ENCODE assay signal across 19 cellular contexts in the genomic region with DNA sequence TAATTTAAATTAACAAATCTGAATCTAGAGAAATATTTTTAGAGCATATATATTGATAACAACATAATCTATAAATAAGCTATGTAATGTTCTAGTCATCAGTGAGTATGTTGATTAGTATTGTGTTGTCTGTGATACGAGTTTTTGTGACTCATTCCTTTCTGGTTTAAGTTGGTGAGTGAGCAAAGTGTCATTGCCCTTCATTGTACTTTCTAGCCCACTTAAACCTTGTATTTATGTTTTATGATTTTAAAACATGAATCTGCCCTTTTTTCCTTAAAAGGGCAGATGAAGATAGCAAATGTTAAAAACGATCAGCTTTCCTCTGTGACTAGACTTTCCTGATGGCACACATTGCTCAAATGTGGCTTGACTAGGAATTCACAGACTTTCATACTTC. TPM values are rescaled to one million over a fixed set of nuclear protein-coding genes. Genes with fewer than 3 reads are reported as not detected.
DNase-seq lines count a peak whose midpoint lies in the region; ATAC-seq, FAIRE-seq and TF ChIP-seq lines count a peak whose summit lies in the region.
"Had no signal": no experiment of that assay in that cellular context is flagged by ENCODE, and none has a peak within 500 bp of the region (broad histone marks: within the 10 kb centered on the region; RNA-seq: fewer than 3 reads in every experiment).

No MANE protein-coding gene starts in this region.

- no peaks in the 10 kb centered on the region for H3K36me3 ChIP-seq in adrenal gland (replicated peaks in 1 of 2)

- ATAC-seq in foreskin keratinocyte = peak; percentile 74
- ATAC-seq in HG03159 (IDR thresholded peaks at IDR 0.05; ENCODE audit: unreplicated experiment) = no peak
- no peak for ATAC-seq in HG02642 (IDR thresholded peaks at IDR 0.05; ENCODE audit: poor library complexity, unreplicated experiment)

- H3K4me3 ChIP-seq in adrenal gland = no peak overlapping the region
- H3K4me3 ChIP-seq: testis had no signal

- peaks cover 20 to 39% of the 10 kb centered on the region in 2 donors for H3K4me1 ChIP-seq in adrenal gland (replicated peaks in 1 of 2)
- peaks cover 6% of the 10 kb centered on the region for H3K4me1 ChIP-seq in foreskin keratinocyte
- H3K4me1 ChIP-seq: parathyroid adenoma had no signal

- no peaks in the 10 kb centered on the region for H3K27me3 ChIP-seq in adrenal gland
- no peaks in the 10 kb centered on the region for H3K27me3 ChIP-seq in foreskin keratinocyte
- H3K27me3 ChIP-seq: testis had no signal

- WGBS in adrenal gland, 4 donors = 40 to 52% (median 43%) methylated on average over 2 of the region's 2 CpGs

- peak; percentile 41 for DNase-seq in AG08395 (ENCODE audit: low spot score)
- peak; percentile 9 for DNase-seq in H54 (ENCODE audit: insufficient read length, low spot score)
- DNase-seq in adrenal gland = no peak
- peak; percentile 46 to 58 for DNase-seq in foreskin keratinocyte
- no peak for DNase-seq in kidney glomerular epithelial cell (lab: John Stamatoyannopoulos, UW)
- DNase-seq in germinal center (ENCODE audit: low spot score) = no peak
- DNase-seq: activated CD4-positive, alpha-beta T cell treated with anti-CD3 and anti-CD28 coated beads for 4 hours; activated T-cell treated with anti-CD3 and anti-CD28 coated beads, Interleukin-2, amount 50 U/mL, for 1 hour; anterior cingulate cortex; DMS153; effector memory CD4-positive, alpha-beta T cell; glutamatergic neuron; NCI-H2029 treated with DMSO at 0.1 percent for 48 hours; NCI-H774; T-helper 2 cell; testis had no signal

- peak; percentile 60 for FAIRE-seq in H54 (lab: Jason Lieb, UNC)

- H3K27ac ChIP-seq in adrenal gland (peak overlapping the region in 4 of 5 donors; percentile 9 to 71 (median 58)), foreskin keratinocyte (no peak overlapping the region)
- H3K27ac ChIP-seq: parathyroid adenoma had no signal

- no peaks in the 10 kb centered on the region for H3K9me3 ChIP-seq in adrenal gland (replicated peaks in 1 of 3)
- H3K9me3 ChIP-seq: testis had no signal

- intact Hi-C loops in adrenal gland (cut with DNase I) = no loop called here

- no peak for TF ChIP-seq POLR2A in H54 (IDR thresholded peaks at IDR 0.05; ENCODE audit: low read depth, low read length)
- no peak for TF ChIP-seq POLR2A in adrenal gland (IDR thresholded peaks at IDR 0.05)

- TF ChIP-seq CTCF in adrenal gland (IDR thresholded peaks at IDR 0.05) (no peak), foreskin keratinocyte (conservative IDR thresholded peaks at IDR 0.05) (no peak)

RNA-seq across cellular contexts. Expression of gene MACO1, which starts 38.5 kb away (rescaled TPM):
- total RNA-seq in adrenal gland = 10 to 100 TPM; 25.2 to 48.4 (median 29.6) TPM
- polyA plus RNA-seq in adrenal gland = 10 to 100 TPM; 15.1 to 45.4 (median 20.7) TPM
- 12.6 and 15.9 TPM in 2 replicates for total RNA-seq in foreskin keratinocyte
- polyA plus RNA-seq in foreskin keratinocyte = 7.8 and 7.9 TPM in 2 replicates

RNA-seq across cellular contexts. Expression of gene RHCE, which starts 48.6 kb away (rescaled TPM):
- total RNA-seq in adrenal gland = 1 to 10 TPM in 3 of 8 donors, under 1 TPM in 1, not detected in 4; 0.61 to 4.0 (median 1.2) TPM
- polyA plus RNA-seq in adrenal gland = under 1 TPM in 2 of 3 donors, not detected in 1; 0.59 to 0.71 TPM
- total RNA-seq in foreskin keratinocyte = 0.07 and 0.10 TPM in 2 replicates
- 0.12 TPM in 1 of 2 replicates, not detected in the other for polyA plus RNA-seq in foreskin keratinocyte

Comparison
In these comparisons a context has a peak if more than half of its experiments do, and no peak if none do; other contexts are left out.
1. DNase-seq: peak in AG08395 (single experiment), H54 (single experiment) and foreskin keratinocyte (2 of 2); none in adrenal gland (0 of 7), kidney glomerular epithelial cell (single experiment) and germinal center (single experiment).